ENCODE assay signal across 15 cellular contexts in genomic region chr12:131133994-131134393, GRCh38.
DNase-seq lines count a peak whose midpoint lies in the region; ATAC-seq and TF ChIP-seq lines count a peak whose summit lies in the region.
"Had no signal": no experiment of that assay in that cellular context is flagged by ENCODE, and none has a peak within 500 bp of the region (broad histone marks: within the 10 kb centered on the region; RNA-seq: fewer than 3 reads in every experiment).

No MANE protein-coding gene starts in this region.

- H3K36me3 Mint-ChIP-seq in brain (no peaks in the 10 kb centered on the region), neural crest cell (ENCODE audit: low read depth) (no peaks in the 10 kb centered on the region)
- H3K36me3 Mint-ChIP-seq: CD4-positive, CD25-positive, alpha-beta regulatory T cell had no signal

- H3K27me3 ChIP-seq in ovary (no peaks in the 10 kb centered on the region), body of pancreas (no peaks in the 10 kb centered on the region), stomach (no peaks in the 10 kb centered on the region)

- peak overlapping the region in 3 of 5 experiments; percentile 50 to 91 (median 81) for H3K27ac Mint-ChIP-seq in brain
- H3K27ac Mint-ChIP-seq in neural crest cell (ENCODE audit: unreplicated experiment) = peak overlapping the region; percentile 36

- no peak overlapping the region for H3K4me3 ChIP-seq in ovary
- no peak overlapping the region for H3K4me3 ChIP-seq in body of pancreas
- no peak overlapping the region for H3K4me3 ChIP-seq in stomach
- H3K4me3 ChIP-seq: BLaER1 treated with 17β-estradiol and CSF1 and Interleukin-3, amounts not matched to agents 10 nM and 100 nM; GM23248 had no signal

- H3K9me3 ChIP-seq in ovary (no peaks in the 10 kb centered on the region), body of pancreas (no peaks in the 10 kb centered on the region), stomach (no peaks in the 10 kb centered on the region)
- H3K9me3 ChIP-seq: BLaER1 treated with 17β-estradiol and CSF1 and Interleukin-3, amounts not matched to agents 10 nM and 100 nM had no signal

- H3K27me3 Mint-ChIP-seq in brain = peaks cover 3% of the 10 kb centered on the region
- H3K27me3 Mint-ChIP-seq in neural crest cell (ENCODE audit: low read depth) = no peaks in the 10 kb centered on the region
- H3K27me3 Mint-ChIP-seq: CD4-positive, CD25-positive, alpha-beta regulatory T cell had no signal

- H3K4me1 ChIP-seq in ovary (ENCODE audit: insufficient read depth) = peaks cover 1% of the 10 kb centered on the region
- no peaks in the 10 kb centered on the region for H3K4me1 ChIP-seq in body of pancreas
- peaks cover 5 to 17% (median 11%) of the 10 kb centered on the region in 4 donors for H3K4me1 ChIP-seq in stomach

- TF ChIP-seq CTCF in brain (conservative IDR thresholded peaks at IDR 0.05) (no peak), neural crest cell (conservative IDR thresholded peaks at IDR 0.05) (no peak), ovary (IDR thresholded peaks at IDR 0.05) (no peak), body of pancreas (IDR thresholded peaks at IDR 0.05) (no peak), stomach (IDR thresholded peaks at IDR 0.05) (no peak)

- TF ChIP-seq EP300 in ovary (IDR thresholded peaks at IDR 0.05) (no peak), stomach (IDR thresholded peaks at IDR 0.05) (no peak)

- H3K27ac ChIP-seq in ovary (peak overlapping the region in 1 of 2 donors; percentile 27), body of pancreas (no peak overlapping the region), stomach (no peak overlapping the region)
- H3K27ac ChIP-seq: BLaER1 treated with 17β-estradiol and CSF1 and Interleukin-3, amounts not matched to agents 10 nM and 100 nM; GM23248 had no signal

- TF ChIP-seq POLR2A in ovary (IDR thresholded peaks at IDR 0.05) = no peak
- no peak for TF ChIP-seq POLR2A in body of pancreas (IDR thresholded peaks at IDR 0.05)
- no peak for TF ChIP-seq POLR2A in stomach (IDR thresholded peaks at IDR 0.05)

- H3K9me3 Mint-ChIP-seq in brain = no peaks in the 10 kb centered on the region
- no peaks in the 10 kb centered on the region for H3K9me3 Mint-ChIP-seq in neural crest cell

- intact Hi-C loops in ovary (cut with DNase I) (loop anchor here in 3 of 4 donors (5.0 to 10.0 kb wide), 3 partner anchors 217 to 701 kb away; no protein-coding TSS in a partner anchor), body of pancreas (cut with DNase I) (loop anchor here (10.0 kb wide), 1 partner anchor 209 kb away; no protein-coding TSS in a partner anchor), stomach (cut with DNase I; ENCODE audit: low total_unique reads) (loop anchor here (10.0 kb wide), 1 partner anchor 219 kb away; no protein-coding TSS in a partner anchor)

- WGBS in ovary, 3 donors = 77 to 83% (median 82%) methylated on average over 5 of the region's 5 CpGs
- 60 to 66% methylated on average over 5 of the region's 5 CpGs for WGBS in body of pancreas, 2 donors
- 40 to 67% (median 59%) methylated on average over 5 of the region's 5 CpGs for WGBS in stomach, 5 donors

- H3K4me3 Mint-ChIP-seq in brain (no peak overlapping the region), neural crest cell (no peak overlapping the region)
- H3K4me3 Mint-ChIP-seq: CD4-positive, CD25-positive, alpha-beta regulatory T cell had no signal

- no peaks in the 10 kb centered on the region for H3K36me3 ChIP-seq in ovary
- H3K36me3 ChIP-seq in body of pancreas (replicated peaks in 1 of 2; ENCODE audit: insufficient read depth in 1 of 2, low read depth in 2 of 2) = no peaks in the 10 kb centered on the region
- H3K36me3 ChIP-seq in stomach = peaks cover 0 to 26% (median 0%) of the 10 kb centered on the region in 4 donors
- H3K36me3 ChIP-seq: BLaER1 treated with 17β-estradiol and CSF1 and Interleukin-3, amounts not matched to agents 10 nM and 100 nM had no signal

- ATAC-seq in body of pancreas = no peak

- H3K4me1 Mint-ChIP-seq in brain (peaks cover 69% of the 10 kb centered on the region), neural crest cell (peaks cover 50% of the 10 kb centered on the region)

- peak; percentile 13 for DNase-seq in activated CD8-positive, alpha-beta memory T cell treated with anti-CD3 and anti-CD28 coated beads for 24 hours
- no peak for DNase-seq in activated CD8-positive, alpha-beta memory T cell treated with anti-CD3 and anti-CD28 coated beads, Interleukin-2, amount 50 U/mL, for 48 hours
- no peak for DNase-seq in neural crest cell (ENCODE audit: low read depth, low spot score)
- peak in 3 of 5 donors; percentile 6 to 18 (median 6) for DNase-seq in ovary
- DNase-seq in body of pancreas = no peak
- DNase-seq in GM19240 (ENCODE audit: insufficient read length, low spot score) = no peak
- DNase-seq in stomach = no peak
- DNase-seq: 8988T; ACHN; CD4-positive, CD25-positive, alpha-beta regulatory T cell; DMS53; GF-D8 had no signal

Comparison
In these comparisons a context has a peak if more than half of its experiments do, and no peak if none do; other contexts are left out.
1. DNase-seq: peak in activated CD8-positive, alpha-beta memory T cell treated with anti-CD3 and anti-CD28 coated beads for 24 hours (single experiment) and ovary (3 of 5); none in activated CD8-positive, alpha-beta memory T cell treated with anti-CD3 and anti-CD28 coated beads, Interleukin-2, amount 50 U/mL, for 48 hours (single experiment), neural crest cell (single experiment), body of pancreas (0 of 4), GM19240 (single experiment) and stomach (single experiment).